In genomic region chr2:168782271-168782670, GRCh38 we compare ENCODE assay signal across 11 cellular contexts. TPM values are rescaled to one million over a fixed set of nuclear protein-coding genes. Genes with fewer than 3 reads are reported as not detected.
"Had no signal": no experiment of that assay in that cellular context is flagged by ENCODE, and none has a peak within 500 bp of the region (broad histone marks: within the 10 kb centered on the region; RNA-seq: fewer than 3 reads in every experiment).

No MANE protein-coding gene starts in this region.

- H3K4me1 Mint-ChIP-seq: IgD-negative memory B cell had no signal

- H3K27ac Mint-ChIP-seq: HFFc6, IgD-negative memory B cell had no signal

- DNase-seq: GM23248, H7, HFFc6, KBM-7 had no signal

- H3K9me3 ChIP-seq: HAP-1 had no signal

- H3K27ac ChIP-seq: GM23248, HL-60, KMS-11 had no signal

- H3K4me3 ChIP-seq: GM23248, HAP-1 had no signal

- H3K4me2 ChIP-seq: KMS-11 had no signal

- ATAC-seq: HCT116, HepG2 had no signal

- H3K36me3 ChIP-seq: HAP-1 had no signal

- H3K36me3 Mint-ChIP-seq: IgD-negative memory B cell had no signal

- H3K9me3 Mint-ChIP-seq: HFFc6, IgD-negative memory B cell had no signal

- H3K27me3 Mint-ChIP-seq: IgD-negative memory B cell had no signal

- H3K9ac ChIP-seq: GM23248, KMS-11 had no signal

- FAIRE-seq: HepG2 had no signal

- H2AFZ ChIP-seq: GM23248 had no signal

- H3K4me3 Mint-ChIP-seq: HFFc6, IgD-negative memory B cell had no signal

RNA-seq across cellular contexts. Expression of gene NOSTRIN, which starts 20.2 kb away (rescaled TPM):
- total RNA-seq: H7, HFFc6, HT1080 had no signal
- polyA plus RNA-seq: IgD-negative memory B cell had no signal
